ENCODE assay signal across 1 cellular context in the genomic region with DNA sequence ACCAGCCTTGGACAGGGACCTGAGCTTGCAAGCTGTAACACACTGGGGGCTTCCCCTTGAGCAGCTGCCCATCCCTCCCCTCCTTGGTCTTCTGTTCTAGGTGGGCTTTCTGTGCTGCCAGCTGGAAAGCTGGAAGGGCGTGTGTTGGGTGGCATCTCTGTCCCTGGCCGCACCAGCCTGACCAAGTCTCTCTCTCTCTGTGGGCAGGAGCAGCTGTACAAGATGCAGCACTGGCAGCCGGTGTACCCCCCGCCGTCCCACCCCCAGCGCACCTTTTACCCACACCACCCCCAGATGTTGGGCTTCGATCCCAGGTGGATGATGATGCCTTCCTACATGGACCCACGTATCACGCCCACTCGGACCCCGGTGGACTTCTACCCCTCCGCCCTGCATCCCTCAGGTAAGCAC.
TF ChIP-seq lines count a peak whose summit lies in the region.

No MANE protein-coding gene starts in this region.

TF ChIP-seq in GM23338, 12 proteins besides CTCF, POLR2A, EP300 and RAD21 (continued from another document):
- TF ChIP-seq, protein P1, sequence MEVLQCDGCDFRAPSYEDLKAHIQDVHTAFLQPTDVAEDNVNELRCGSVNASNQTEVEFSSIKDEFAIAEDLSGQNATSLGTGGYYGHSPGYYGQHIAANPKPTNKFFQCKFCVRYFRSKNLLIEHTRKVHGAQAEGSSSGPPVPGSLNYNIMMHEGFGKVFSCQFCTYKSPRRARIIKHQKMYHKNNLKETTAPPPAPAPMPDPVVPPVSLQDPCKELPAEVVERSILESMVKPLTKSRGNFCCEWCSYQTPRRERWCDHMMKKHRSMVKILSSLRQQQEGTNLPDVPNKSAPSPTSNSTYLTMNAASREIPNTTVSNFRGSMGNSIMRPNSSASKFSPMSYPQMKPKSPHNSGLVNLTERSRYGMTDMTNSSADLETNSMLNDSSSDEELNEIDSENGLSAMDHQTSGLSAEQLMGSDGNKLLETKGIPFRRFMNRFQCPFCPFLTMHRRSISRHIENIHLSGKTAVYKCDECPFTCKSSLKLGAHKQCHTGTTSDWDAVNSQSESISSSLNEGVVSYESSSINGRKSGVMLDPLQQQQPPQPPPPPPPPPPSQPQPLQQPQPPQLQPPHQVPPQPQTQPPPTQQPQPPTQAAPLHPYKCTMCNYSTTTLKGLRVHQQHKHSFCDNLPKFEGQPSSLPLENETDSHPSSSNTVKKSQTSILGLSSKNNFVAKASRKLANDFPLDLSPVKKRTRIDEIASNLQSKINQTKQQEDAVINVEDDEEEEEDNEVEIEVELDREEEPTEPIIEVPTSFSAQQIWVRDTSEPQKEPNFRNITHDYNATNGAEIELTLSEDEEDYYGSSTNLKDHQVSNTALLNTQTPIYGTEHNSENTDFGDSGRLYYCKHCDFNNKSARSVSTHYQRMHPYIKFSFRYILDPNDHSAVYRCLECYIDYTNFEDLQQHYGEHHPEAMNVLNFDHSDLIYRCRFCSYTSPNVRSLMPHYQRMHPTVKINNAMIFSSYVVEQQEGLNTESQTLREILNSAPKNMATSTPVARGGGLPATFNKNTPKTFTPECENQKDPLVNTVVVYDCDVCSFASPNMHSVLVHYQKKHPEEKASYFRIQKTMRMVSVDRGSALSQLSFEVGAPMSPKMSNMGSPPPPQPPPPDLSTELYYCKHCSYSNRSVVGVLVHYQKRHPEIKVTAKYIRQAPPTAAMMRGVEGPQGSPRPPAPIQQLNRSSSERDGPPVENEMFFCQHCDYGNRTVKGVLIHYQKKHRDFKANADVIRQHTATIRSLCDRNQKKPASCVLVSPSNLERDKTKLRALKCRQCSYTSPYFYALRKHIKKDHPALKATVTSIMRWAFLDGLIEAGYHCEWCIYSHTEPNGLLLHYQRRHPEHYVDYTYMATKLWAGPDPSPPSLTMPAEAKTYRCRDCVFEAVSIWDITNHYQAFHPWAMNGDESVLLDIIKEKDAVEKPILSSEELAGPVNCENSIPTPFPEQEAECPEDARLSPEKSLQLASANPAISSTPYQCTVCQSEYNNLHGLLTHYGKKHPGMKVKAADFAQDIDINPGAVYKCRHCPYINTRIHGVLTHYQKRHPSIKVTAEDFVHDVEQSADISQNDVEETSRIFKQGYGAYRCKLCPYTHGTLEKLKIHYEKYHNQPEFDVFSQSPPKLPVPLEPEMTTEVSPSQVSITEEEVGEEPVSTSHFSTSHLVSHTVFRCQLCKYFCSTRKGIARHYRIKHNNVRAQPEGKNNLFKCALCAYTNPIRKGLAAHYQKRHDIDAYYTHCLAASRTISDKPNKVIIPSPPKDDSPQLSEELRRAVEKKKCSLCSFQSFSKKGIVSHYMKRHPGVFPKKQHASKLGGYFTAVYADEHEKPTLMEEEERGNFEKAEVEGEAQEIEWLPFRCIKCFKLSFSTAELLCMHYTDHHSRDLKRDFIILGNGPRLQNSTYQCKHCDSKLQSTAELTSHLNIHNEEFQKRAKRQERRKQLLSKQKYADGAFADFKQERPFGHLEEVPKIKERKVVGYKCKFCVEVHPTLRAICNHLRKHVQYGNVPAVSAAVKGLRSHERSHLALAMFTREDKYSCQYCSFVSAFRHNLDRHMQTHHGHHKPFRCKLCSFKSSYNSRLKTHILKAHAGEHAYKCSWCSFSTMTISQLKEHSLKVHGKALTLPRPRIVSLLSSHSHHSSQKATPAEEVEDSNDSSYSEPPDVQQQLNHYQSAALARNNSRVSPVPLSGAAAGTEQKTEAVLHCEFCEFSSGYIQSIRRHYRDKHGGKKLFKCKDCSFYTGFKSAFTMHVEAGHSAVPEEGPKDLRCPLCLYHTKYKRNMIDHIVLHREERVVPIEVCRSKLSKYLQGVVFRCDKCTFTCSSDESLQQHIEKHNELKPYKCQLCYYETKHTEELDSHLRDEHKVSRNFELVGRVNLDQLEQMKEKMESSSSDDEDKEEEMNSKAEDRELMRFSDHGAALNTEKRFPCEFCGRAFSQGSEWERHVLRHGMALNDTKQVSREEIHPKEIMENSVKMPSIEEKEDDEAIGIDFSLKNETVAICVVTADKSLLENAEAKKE (CRISPR knock-in tag; IDR thresholded peaks at IDR 0.05), result no peak
- TF ChIP-seq CREB1 (CRISPR knock-in tag; IDR thresholded peaks at IDR 0.05; ENCODE audit: low read depth) (no peak), EZH2phosphoT487 (IDR thresholded peaks at IDR 0.05; ENCODE audit: unreplicated experiment) (no peak)
TF ChIP-seq in GM23338: peak in this region for 0.
